Comparison of ENCODE assay signal across 9 cellular contexts in genomic region chr16:27795992-27796614, GRCh38.
A peak's percentile ranks its signal among the peaks of the same experiment; 100 is the strongest.
DNase-seq lines count a peak whose midpoint lies in the region; ATAC-seq, FAIRE-seq and TF ChIP-seq lines count a peak whose summit lies in the region.
"Had no signal": no experiment of that assay in that cellular context is flagged by ENCODE, and none has a peak within 500 bp of the region (broad histone marks: within the 10 kb centered on the region; RNA-seq: fewer than 3 reads in every experiment).

No MANE protein-coding gene starts in this region.

- no peaks in the 10 kb centered on the region for H3K4me1 ChIP-seq in A673 (ENCODE audit: insufficient read depth, low read length, poor library complexity, severe bottlenecking)
- H3K4me1 ChIP-seq: sigmoid colon had no signal

- H3K9me3 Mint-ChIP-seq in activated CD4-positive, alpha-beta T cell treated with anti-CD3 and anti-CD28 coated beads, Interleukin-2, amount 10 ng/mL, durations not matched to agents 7 days and 5 days, result no peaks in the 10 kb centered on the region

- no peak overlapping the region for H3K4me3 ChIP-seq in A673 (ENCODE audit: low read depth, low read length, poor library complexity, severe bottlenecking)
- H3K4me3 ChIP-seq: sigmoid colon had no signal

- H3K4me3 Mint-ChIP-seq in activated CD4-positive, alpha-beta T cell treated with anti-CD3 and anti-CD28 coated beads, Interleukin-2, amount 10 ng/mL, durations not matched to agents 7 days and 5 days, result no peak overlapping the region

- no peak for TF ChIP-seq CTCF in A673 (conservative IDR thresholded peaks at IDR 0.05; ENCODE audit: low read depth, low read length)

- peaks cover 13% of the 10 kb centered on the region for H3K27me3 ChIP-seq in A673 (replicated peaks; ENCODE audit: insufficient read depth, low read depth, low read length, poor library complexity)
- H3K27me3 ChIP-seq: sigmoid colon had no signal

- no peak overlapping the region for H3K27ac ChIP-seq in A673 (ENCODE audit: low read depth, low read length, poor library complexity, severe bottlenecking)
- H3K27ac ChIP-seq: sigmoid colon had no signal

- DNase-seq in A673 (ENCODE audit: low spot score), result peak; percentile 49
- DNase-seq in HTR-8/SVneo (ENCODE audit: insufficient read length, low spot score), result peak; percentile 31
- DNase-seq in activated CD4-positive, alpha-beta T cell treated with anti-CD3 and anti-CD28 coated beads, Interleukin-2, amount 10 ng/mL, durations not matched to agents 7 days and 5 days, result peak; percentile 54
- peak; percentile 30 for DNase-seq in iPS DF 4.7 (ENCODE audit: extremely low read depth, low spot score)
- DNase-seq in stimulated activated naive CD4-positive, alpha-beta T cell (lab: John Stamatoyannopoulos, UW), result no peak
- DNase-seq: sigmoid colon had no signal

- H3K27me3 Mint-ChIP-seq in activated CD4-positive, alpha-beta T cell treated with anti-CD3 and anti-CD28 coated beads, Interleukin-2, amount 10 ng/mL, durations not matched to agents 7 days and 5 days, result no peaks in the 10 kb centered on the region

- ATAC-seq in GM21529 (IDR thresholded peaks at IDR 0.05; ENCODE audit: unreplicated experiment), result no peak
- ATAC-seq in HG02885 (IDR thresholded peaks at IDR 0.05; ENCODE audit: poor library complexity, unreplicated experiment), result no peak
- no peak for ATAC-seq in HG03565 (IDR thresholded peaks at IDR 0.05; ENCODE audit: unreplicated experiment)

- intact Hi-C loops in A673 (cut with micrococcal nuclease; ENCODE audit: unreplicated experiment), result no loop called here

- no peaks in the 10 kb centered on the region for H3K4me1 Mint-ChIP-seq in activated CD4-positive, alpha-beta T cell treated with anti-CD3 and anti-CD28 coated beads, Interleukin-2, amount 10 ng/mL, durations not matched to agents 7 days and 5 days

- CTCF ChIA-PET in A673 (lab: Charles Lee), result no interaction called here
- CTCF ChIA-PET in activated CD4-positive, alpha-beta T cell treated with anti-CD3 and anti-CD28 coated beads, Interleukin-2, amount 10 ng/mL, durations not matched to agents 7 days and 5 days (lab: Charles Lee), result interaction anchor here (0.5 kb wide), 1 partner anchor 228 kb away, joined by 3 read pairs; no protein-coding TSS in a partner anchor

- no TSS peak for BruUV-seq in A673 (replicated peaks; lab: Mats Ljungman, UMichigan)

- H3K27ac Mint-ChIP-seq in activated CD4-positive, alpha-beta T cell treated with anti-CD3 and anti-CD28 coated beads, Interleukin-2, amount 10 ng/mL, durations not matched to agents 7 days and 5 days, result no peak overlapping the region

- H3K9me3 ChIP-seq in A673 (ENCODE audit: low read depth, low read length, poor library complexity, severe bottlenecking), result no peaks in the 10 kb centered on the region
- H3K9me3 ChIP-seq: sigmoid colon had no signal

- FAIRE-seq in HTR-8/SVneo (lab: Jason Lieb, UNC), result no peak

- no peaks in the 10 kb centered on the region for H3K36me3 Mint-ChIP-seq in activated CD4-positive, alpha-beta T cell treated with anti-CD3 and anti-CD28 coated beads, Interleukin-2, amount 10 ng/mL, durations not matched to agents 7 days and 5 days (ENCODE audit: low read depth)

- H3K36me3 ChIP-seq in A673 (ENCODE audit: insufficient read depth, low read length, poor library complexity, severe bottlenecking), result no peaks in the 10 kb centered on the region
- H3K36me3 ChIP-seq: sigmoid colon had no signal

- POLR2A ChIA-PET in A673 (lab: Charles Lee; ENCODE audit: low non-redundant PET), result interaction anchor here (0.7 kb wide), 1 partner anchor 38 kb away, joined by 3 read pairs; no protein-coding TSS in a partner anchor
- POLR2A ChIA-PET in activated CD4-positive, alpha-beta T cell treated with anti-CD3 and anti-CD28 coated beads, Interleukin-2, amount 10 ng/mL, durations not matched to agents 7 days and 5 days (lab: Charles Lee), result no interaction called here

Comparison
In these comparisons a context has a peak if more than half of its experiments do, and no peak if none do; other contexts are left out.
1. DNase-seq: peak in A673 (single experiment), HTR-8/SVneo (single experiment), activated CD4-positive, alpha-beta T cell treated with anti-CD3 and anti-CD28 coated beads, Interleukin-2, amount 10 ng/mL, durations not matched to agents 7 days and 5 days (single experiment) and iPS DF 4.7 (single experiment); none in stimulated activated naive CD4-positive, alpha-beta T cell (0 of 6).